In the genomic region with DNA sequence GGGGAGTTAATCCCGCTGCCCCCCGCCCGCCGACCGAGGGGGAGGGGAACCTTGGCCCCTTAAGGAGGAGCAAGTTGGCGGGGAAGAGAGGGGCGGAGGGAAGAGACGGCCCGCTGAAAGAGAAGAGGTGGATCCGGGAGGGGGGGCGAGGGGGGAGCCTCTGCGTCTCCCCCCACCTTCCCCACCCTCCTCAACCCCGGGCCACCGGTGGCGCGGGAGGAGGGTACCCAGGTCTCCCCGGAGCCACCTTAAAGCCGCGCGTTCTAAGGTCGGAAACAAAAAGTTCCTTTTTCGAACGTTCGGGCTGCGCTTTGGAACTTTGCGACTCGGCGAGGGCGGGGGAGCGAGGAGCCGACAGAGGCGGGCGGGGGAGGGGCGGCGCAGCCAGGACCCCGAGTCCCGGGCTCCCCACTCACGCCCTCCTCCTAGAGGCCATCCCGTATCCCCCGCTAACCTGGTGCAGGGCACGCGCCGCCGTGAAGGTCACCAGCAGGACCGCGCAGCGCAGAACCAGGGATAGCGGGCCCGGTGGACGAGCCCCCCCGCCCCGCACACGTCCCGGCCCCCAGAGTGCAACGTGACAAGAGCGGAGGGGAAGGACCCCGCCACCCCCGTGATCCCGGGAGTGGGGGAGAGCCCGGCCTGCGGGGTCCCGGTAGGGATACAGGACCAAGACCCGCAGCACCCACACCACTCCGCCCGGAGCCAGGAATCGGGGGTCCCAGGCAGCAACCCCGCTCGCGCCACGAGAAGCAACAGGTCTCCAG, we compare ENCODE assay signal across 1 cellular context.
TF ChIP-seq lines count a peak whose summit lies in the region.

No MANE protein-coding gene starts in this region.

TF ChIP-seq in HepG2, 621 proteins besides CTCF, POLR2A, EP300 and RAD21 (continued from another document and continues in another):
- TF ChIP-seq, protein P1, sequence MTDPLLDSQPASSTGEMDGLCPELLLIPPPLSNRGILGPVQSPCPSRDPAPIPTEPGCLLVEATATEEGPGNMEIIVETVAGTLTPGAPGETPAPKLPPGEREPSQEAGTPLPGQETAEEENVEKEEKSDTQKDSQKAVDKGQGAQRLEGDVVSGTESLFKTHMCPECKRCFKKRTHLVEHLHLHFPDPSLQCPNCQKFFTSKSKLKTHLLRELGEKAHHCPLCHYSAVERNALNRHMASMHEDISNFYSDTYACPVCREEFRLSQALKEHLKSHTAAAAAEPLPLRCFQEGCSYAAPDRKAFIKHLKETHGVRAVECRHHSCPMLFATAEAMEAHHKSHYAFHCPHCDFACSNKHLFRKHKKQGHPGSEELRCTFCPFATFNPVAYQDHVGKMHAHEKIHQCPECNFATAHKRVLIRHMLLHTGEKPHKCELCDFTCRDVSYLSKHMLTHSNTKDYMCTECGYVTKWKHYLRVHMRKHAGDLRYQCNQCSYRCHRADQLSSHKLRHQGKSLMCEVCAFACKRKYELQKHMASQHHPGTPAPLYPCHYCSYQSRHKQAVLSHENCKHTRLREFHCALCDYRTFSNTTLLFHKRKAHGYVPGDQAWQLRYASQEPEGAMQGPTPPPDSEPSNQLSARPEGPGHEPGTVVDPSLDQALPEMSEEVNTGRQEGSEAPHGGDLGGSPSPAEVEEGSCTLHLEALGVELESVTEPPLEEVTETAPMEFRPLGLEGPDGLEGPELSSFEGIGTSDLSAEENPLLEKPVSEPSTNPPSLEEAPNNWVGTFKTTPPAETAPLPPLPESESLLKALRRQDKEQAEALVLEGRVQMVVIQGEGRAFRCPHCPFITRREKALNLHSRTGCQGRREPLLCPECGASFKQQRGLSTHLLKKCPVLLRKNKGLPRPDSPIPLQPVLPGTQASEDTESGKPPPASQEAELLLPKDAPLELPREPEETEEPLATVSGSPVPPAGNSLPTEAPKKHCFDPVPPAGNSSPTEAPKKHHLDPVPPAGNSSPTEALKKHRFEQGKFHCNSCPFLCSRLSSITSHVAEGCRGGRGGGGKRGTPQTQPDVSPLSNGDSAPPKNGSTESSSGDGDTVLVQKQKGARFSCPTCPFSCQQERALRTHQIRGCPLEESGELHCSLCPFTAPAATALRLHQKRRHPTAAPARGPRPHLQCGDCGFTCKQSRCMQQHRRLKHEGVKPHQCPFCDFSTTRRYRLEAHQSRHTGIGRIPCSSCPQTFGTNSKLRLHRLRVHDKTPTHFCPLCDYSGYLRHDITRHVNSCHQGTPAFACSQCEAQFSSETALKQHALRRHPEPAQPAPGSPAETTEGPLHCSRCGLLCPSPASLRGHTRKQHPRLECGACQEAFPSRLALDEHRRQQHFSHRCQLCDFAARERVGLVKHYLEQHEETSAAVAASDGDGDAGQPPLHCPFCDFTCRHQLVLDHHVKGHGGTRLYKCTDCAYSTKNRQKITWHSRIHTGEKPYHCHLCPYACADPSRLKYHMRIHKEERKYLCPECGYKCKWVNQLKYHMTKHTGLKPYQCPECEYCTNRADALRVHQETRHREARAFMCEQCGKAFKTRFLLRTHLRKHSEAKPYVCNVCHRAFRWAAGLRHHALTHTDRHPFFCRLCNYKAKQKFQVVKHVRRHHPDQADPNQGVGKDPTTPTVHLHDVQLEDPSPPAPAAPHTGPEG (CRISPR knock-in tag; IDR thresholded peaks at IDR 0.05), result no peak
- TF ChIP-seq, protein P2, sequence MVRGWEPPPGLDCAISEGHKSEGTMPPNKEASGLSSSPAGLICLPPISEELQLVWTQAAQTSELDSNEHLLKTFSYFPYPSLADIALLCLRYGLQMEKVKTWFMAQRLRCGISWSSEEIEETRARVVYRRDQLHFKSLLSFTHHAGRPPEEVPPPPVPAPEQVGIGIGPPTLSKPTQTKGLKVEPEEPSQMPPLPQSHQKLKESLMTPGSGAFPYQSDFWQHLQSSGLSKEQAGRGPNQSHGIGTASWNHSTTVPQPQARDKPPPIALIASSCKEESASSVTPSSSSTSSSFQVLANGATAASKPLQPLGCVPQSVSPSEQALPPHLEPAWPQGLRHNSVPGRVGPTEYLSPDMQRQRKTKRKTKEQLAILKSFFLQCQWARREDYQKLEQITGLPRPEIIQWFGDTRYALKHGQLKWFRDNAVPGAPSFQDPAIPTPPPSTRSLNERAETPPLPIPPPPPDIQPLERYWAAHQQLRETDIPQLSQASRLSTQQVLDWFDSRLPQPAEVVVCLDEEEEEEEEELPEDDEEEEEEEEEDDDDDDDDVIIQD (CRISPR knock-in tag; IDR thresholded peaks at IDR 0.05; ENCODE audit: low read depth), result peak; percentile 69
- 0 out of 2 replicates have a peak, but pooled peaks have one; percentile 60 for TF ChIP-seq ZNF878 (CRISPR knock-in tag; IDR thresholded peaks at IDR 0.05)
- TF ChIP-seq NFRKB (IDR thresholded peaks at IDR 0.05), result no peak
- no peak for TF ChIP-seq BHLHE40 (IDR thresholded peaks at IDR 0.05; ENCODE audit: low read length)
- no peak for TF ChIP-seq ZFP41 (CRISPR knock-in tag; IDR thresholded peaks at IDR 0.05; ENCODE audit: borderline replicate concordance)
- no peak for TF ChIP-seq ZNF180 (CRISPR knock-in tag; IDR thresholded peaks at IDR 0.05; ENCODE audit: borderline replicate concordance, low read depth)
- TF ChIP-seq THYN1 (CRISPR knock-in tag; IDR thresholded peaks at IDR 0.05; ENCODE audit: borderline replicate concordance, low read depth), result no peak
- peak; percentile 50; the same call in 1 of the 2 replicates for TF ChIP-seq ZNF501 (CRISPR knock-in tag; IDR thresholded peaks at IDR 0.05)
- TF ChIP-seq PHF5A (CRISPR knock-in tag; IDR thresholded peaks at IDR 0.05; ENCODE audit: low read depth, unreplicated experiment), result no peak
- TF ChIP-seq RBM39 (IDR thresholded peaks at IDR 0.05; ENCODE audit: low read depth, low read length, poor library complexity, severe bottlenecking), result no peak
- TF ChIP-seq ZNF432 (CRISPR knock-in tag; IDR thresholded peaks at IDR 0.05; ENCODE audit: borderline replicate concordance), result no peak
- no peak for TF ChIP-seq CHD4 (IDR thresholded peaks at IDR 0.05; ENCODE audit: borderline replicate concordance, low read length)
- TF ChIP-seq NKX3-1 (CRISPR knock-in tag; IDR thresholded peaks at IDR 0.05), result no peak
- TF ChIP-seq, protein P3, sequence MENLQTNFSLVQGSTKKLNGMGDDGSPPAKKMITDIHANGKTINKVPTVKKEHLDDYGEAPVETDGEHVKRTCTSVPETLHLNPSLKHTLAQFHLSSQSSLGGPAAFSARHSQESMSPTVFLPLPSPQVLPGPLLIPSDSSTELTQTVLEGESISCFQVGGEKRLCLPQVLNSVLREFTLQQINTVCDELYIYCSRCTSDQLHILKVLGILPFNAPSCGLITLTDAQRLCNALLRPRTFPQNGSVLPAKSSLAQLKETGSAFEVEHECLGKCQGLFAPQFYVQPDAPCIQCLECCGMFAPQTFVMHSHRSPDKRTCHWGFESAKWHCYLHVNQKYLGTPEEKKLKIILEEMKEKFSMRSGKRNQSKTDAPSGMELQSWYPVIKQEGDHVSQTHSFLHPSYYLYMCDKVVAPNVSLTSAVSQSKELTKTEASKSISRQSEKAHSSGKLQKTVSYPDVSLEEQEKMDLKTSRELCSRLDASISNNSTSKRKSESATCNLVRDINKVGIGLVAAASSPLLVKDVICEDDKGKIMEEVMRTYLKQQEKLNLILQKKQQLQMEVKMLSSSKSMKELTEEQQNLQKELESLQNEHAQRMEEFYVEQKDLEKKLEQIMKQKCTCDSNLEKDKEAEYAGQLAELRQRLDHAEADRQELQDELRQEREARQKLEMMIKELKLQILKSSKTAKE (CRISPR knock-in tag; IDR thresholded peaks at IDR 0.05; ENCODE audit: borderline replicate concordance), result peak; percentile 53; the same call in 1 of the 2 replicates
- TF ChIP-seq ZNF263 (CRISPR knock-in tag; IDR thresholded peaks at IDR 0.05), result no peak
- TF ChIP-seq, protein P4, sequence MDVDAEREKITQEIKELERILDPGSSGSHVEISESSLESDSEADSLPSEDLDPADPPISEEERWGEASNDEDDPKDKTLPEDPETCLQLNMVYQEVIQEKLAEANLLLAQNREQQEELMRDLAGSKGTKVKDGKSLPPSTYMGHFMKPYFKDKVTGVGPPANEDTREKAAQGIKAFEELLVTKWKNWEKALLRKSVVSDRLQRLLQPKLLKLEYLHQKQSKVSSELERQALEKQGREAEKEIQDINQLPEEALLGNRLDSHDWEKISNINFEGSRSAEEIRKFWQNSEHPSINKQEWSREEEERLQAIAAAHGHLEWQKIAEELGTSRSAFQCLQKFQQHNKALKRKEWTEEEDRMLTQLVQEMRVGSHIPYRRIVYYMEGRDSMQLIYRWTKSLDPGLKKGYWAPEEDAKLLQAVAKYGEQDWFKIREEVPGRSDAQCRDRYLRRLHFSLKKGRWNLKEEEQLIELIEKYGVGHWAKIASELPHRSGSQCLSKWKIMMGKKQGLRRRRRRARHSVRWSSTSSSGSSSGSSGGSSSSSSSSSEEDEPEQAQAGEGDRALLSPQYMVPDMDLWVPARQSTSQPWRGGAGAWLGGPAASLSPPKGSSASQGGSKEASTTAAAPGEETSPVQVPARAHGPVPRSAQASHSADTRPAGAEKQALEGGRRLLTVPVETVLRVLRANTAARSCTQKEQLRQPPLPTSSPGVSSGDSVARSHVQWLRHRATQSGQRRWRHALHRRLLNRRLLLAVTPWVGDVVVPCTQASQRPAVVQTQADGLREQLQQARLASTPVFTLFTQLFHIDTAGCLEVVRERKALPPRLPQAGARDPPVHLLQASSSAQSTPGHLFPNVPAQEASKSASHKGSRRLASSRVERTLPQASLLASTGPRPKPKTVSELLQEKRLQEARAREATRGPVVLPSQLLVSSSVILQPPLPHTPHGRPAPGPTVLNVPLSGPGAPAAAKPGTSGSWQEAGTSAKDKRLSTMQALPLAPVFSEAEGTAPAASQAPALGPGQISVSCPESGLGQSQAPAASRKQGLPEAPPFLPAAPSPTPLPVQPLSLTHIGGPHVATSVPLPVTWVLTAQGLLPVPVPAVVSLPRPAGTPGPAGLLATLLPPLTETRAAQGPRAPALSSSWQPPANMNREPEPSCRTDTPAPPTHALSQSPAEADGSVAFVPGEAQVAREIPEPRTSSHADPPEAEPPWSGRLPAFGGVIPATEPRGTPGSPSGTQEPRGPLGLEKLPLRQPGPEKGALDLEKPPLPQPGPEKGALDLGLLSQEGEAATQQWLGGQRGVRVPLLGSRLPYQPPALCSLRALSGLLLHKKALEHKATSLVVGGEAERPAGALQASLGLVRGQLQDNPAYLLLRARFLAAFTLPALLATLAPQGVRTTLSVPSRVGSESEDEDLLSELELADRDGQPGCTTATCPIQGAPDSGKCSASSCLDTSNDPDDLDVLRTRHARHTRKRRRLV (CRISPR knock-in tag; IDR thresholded peaks at IDR 0.05), result peak; percentile 52; the same call in 1 of the 2 replicates
- no peak for TF ChIP-seq ZNF709 (CRISPR knock-in tag; IDR thresholded peaks at IDR 0.05)
- TF ChIP-seq KLF16 (CRISPR knock-in tag; IDR thresholded peaks at IDR 0.05), result 0 out of 4 replicates have a peak, but pooled peaks of 1 of the 2 experiments have one; percentile 43
- TF ChIP-seq MTF1 (CRISPR knock-in tag; IDR thresholded peaks at IDR 0.05), result no peak
- no peak for TF ChIP-seq SIX4 (CRISPR knock-in tag; IDR thresholded peaks at IDR 0.05)
- TF ChIP-seq PCBP1 (IDR thresholded peaks at IDR 0.05; ENCODE audit: borderline replicate concordance, low read depth, low read length), result peak; percentile 58; the same call in 1 of the 2 replicates
- peak; percentile 79 for TF ChIP-seq ASH2L (IDR thresholded peaks at IDR 0.05; ENCODE audit: insufficient read length, low read depth, low read length)
- TF ChIP-seq, protein P5, sequence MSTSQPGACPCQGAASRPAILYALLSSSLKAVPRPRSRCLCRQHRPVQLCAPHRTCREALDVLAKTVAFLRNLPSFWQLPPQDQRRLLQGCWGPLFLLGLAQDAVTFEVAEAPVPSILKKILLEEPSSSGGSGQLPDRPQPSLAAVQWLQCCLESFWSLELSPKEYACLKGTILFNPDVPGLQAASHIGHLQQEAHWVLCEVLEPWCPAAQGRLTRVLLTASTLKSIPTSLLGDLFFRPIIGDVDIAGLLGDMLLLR (CRISPR knock-in tag; IDR thresholded peaks at IDR 0.05), result no peak
- TF ChIP-seq ZFP82 (CRISPR knock-in tag; IDR thresholded peaks at IDR 0.05; ENCODE audit: borderline replicate concordance), result no peak
- no peak for TF ChIP-seq SNRNP70 (IDR thresholded peaks at IDR 0.05; ENCODE audit: low read depth, low read length)
- TF ChIP-seq, protein P6, sequence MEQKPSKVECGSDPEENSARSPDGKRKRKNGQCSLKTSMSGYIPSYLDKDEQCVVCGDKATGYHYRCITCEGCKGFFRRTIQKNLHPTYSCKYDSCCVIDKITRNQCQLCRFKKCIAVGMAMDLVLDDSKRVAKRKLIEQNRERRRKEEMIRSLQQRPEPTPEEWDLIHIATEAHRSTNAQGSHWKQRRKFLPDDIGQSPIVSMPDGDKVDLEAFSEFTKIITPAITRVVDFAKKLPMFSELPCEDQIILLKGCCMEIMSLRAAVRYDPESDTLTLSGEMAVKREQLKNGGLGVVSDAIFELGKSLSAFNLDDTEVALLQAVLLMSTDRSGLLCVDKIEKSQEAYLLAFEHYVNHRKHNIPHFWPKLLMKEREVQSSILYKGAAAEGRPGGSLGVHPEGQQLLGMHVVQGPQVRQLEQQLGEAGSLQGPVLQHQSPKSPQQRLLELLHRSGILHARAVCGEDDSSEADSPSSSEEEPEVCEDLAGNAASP (CRISPR knock-in tag; IDR thresholded peaks at IDR 0.05; ENCODE audit: borderline replicate concordance), result 0 out of 2 replicates have a peak, but pooled peaks have one; percentile 45
- no peak for TF ChIP-seq ZNF329 (CRISPR knock-in tag; IDR thresholded peaks at IDR 0.05; ENCODE audit: low read depth)
- TF ChIP-seq NR2F6 (IDR thresholded peaks at IDR 0.05), result no peak
- 0 out of 2 replicates have a peak, but pooled peaks have one; percentile 15 for TF ChIP-seq NR2F6 (CRISPR knock-in tag; IDR thresholded peaks at IDR 0.05)
- no peak; the same call in 1 of the 2 replicates for TF ChIP-seq YEATS4 (CRISPR knock-in tag; IDR thresholded peaks at IDR 0.05; ENCODE audit: borderline replicate concordance)
- TF ChIP-seq, protein P7, sequence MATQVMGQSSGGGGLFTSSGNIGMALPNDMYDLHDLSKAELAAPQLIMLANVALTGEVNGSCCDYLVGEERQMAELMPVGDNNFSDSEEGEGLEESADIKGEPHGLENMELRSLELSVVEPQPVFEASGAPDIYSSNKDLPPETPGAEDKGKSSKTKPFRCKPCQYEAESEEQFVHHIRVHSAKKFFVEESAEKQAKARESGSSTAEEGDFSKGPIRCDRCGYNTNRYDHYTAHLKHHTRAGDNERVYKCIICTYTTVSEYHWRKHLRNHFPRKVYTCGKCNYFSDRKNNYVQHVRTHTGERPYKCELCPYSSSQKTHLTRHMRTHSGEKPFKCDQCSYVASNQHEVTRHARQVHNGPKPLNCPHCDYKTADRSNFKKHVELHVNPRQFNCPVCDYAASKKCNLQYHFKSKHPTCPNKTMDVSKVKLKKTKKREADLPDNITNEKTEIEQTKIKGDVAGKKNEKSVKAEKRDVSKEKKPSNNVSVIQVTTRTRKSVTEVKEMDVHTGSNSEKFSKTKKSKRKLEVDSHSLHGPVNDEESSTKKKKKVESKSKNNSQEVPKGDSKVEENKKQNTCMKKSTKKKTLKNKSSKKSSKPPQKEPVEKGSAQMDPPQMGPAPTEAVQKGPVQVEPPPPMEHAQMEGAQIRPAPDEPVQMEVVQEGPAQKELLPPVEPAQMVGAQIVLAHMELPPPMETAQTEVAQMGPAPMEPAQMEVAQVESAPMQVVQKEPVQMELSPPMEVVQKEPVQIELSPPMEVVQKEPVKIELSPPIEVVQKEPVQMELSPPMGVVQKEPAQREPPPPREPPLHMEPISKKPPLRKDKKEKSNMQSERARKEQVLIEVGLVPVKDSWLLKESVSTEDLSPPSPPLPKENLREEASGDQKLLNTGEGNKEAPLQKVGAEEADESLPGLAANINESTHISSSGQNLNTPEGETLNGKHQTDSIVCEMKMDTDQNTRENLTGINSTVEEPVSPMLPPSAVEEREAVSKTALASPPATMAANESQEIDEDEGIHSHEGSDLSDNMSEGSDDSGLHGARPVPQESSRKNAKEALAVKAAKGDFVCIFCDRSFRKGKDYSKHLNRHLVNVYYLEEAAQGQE (IDR thresholded peaks at IDR 0.05; ENCODE audit: borderline replicate concordance in 1 of 2, low read depth in 1 of 2, low read length in 2 of 2), result peak in 1 of 2 experiments; percentile 43; a peak in 1 of 4 replicates
- peak; percentile 38 for TF ChIP-seq TBL1XR1 (IDR thresholded peaks at IDR 0.05; ENCODE audit: borderline replicate concordance, low read length, partially characterized antibody)
- no peak for TF ChIP-seq ZNF7 (CRISPR knock-in tag; IDR thresholded peaks at IDR 0.05)
- no peak for TF ChIP-seq HDAC2 (CRISPR knock-in tag; IDR thresholded peaks at IDR 0.05)
